In genomic region chr6:17042422-17043147, GRCh38 we compare ENCODE assay signal across 11 cellular contexts. TPM values are rescaled to one million over a fixed set of nuclear protein-coding genes. Genes with fewer than 3 reads are reported as not detected.
DNase-seq lines count a peak whose midpoint lies in the region; ATAC-seq, FAIRE-seq and TF ChIP-seq lines count a peak whose summit lies in the region.
"Had no signal": no experiment of that assay in that cellular context is flagged by ENCODE, and none has a peak within 500 bp of the region (broad histone marks: within the 10 kb centered on the region; RNA-seq: fewer than 3 reads in every experiment).

No MANE protein-coding gene starts in this region.

- H3K27ac Mint-ChIP-seq in activated naive CD8-positive, alpha-beta T cell treated with anti-CD3 and anti-CD28 coated beads for 36 hours, result no peak overlapping the region
- H3K27ac Mint-ChIP-seq: B cell had no signal

- H3K4me1 ChIP-seq in breast epithelium, result no peaks in the 10 kb centered on the region
- peaks cover 0 to 24% (median 12%) of the 10 kb centered on the region in 4 donors for H3K4me1 ChIP-seq in tibial artery

- no peaks in the 10 kb centered on the region for H3K4me1 Mint-ChIP-seq in activated naive CD8-positive, alpha-beta T cell treated with anti-CD3 and anti-CD28 coated beads for 36 hours
- H3K4me1 Mint-ChIP-seq: B cell had no signal

- intact Hi-C loops in breast epithelium (cut with DNase I; ENCODE audit: low total_unique reads), result no loop called here
- intact Hi-C loops in tibial artery (cut with DNase I; ENCODE audit: low total_unique reads), result no loop called here

- no peak overlapping the region for H3K4me3 Mint-ChIP-seq in activated naive CD8-positive, alpha-beta T cell treated with anti-CD3 and anti-CD28 coated beads for 36 hours
- H3K4me3 Mint-ChIP-seq: B cell had no signal

- ATAC-seq in HG03196 (IDR thresholded peaks at IDR 0.05; ENCODE audit: unreplicated experiment), result no peak

- peak in 2 of 3 donors; percentile 21 to 23 for TF ChIP-seq CTCF in breast epithelium (IDR thresholded peaks at IDR 0.05)
- peak; percentile 37 to 40 for TF ChIP-seq CTCF in tibial artery (IDR thresholded peaks at IDR 0.05)

- TF ChIP-seq POLR2A in breast epithelium (IDR thresholded peaks at IDR 0.05), result no peak

- H3K36me3 ChIP-seq in breast epithelium, result no peaks in the 10 kb centered on the region
- no peaks in the 10 kb centered on the region for H3K36me3 ChIP-seq in tibial artery
- H3K36me3 ChIP-seq: neutrophil had no signal

- peaks cover 44% of the 10 kb centered on the region for H3K27me3 Mint-ChIP-seq in activated naive CD8-positive, alpha-beta T cell treated with anti-CD3 and anti-CD28 coated beads for 36 hours

- H3K4me3 ChIP-seq in breast epithelium (peak overlapping the region in 1 of 3 donors; percentile 36), tibial artery (peak overlapping the region in 1 of 2 donors; percentile 5)

- H3K27ac ChIP-seq in breast epithelium (no peak overlapping the region), tibial artery (no peak overlapping the region)
- H3K27ac ChIP-seq: neutrophil had no signal

- H3K9me3 ChIP-seq in breast epithelium, result no peaks in the 10 kb centered on the region
- H3K9me3 ChIP-seq in tibial artery, result no peaks in the 10 kb centered on the region
- H3K9me3 ChIP-seq: neutrophil had no signal

- FAIRE-seq in islet of Langerhans (lab: Jason Lieb, UNC), result peak; percentile 71

- H3K36me3 Mint-ChIP-seq in activated naive CD8-positive, alpha-beta T cell treated with anti-CD3 and anti-CD28 coated beads for 36 hours, result no peaks in the 10 kb centered on the region

- DNase-seq in DMS53 (lab: John Stamatoyannopoulos, UW) (peak; percentile 60), DMS53 treated with DMSO at 0.1 percent for 48 hours (lab: John Stamatoyannopoulos, UW; ENCODE audit: unreplicated experiment) (no peak), breast epithelium (ENCODE audit: low spot score in 2 of 2) (no peak), tibial artery (no peak), SIG-M5 (lab: John Stamatoyannopoulos, UW) (no peak)
- no peak for DNase-seq in activated naive CD8-positive, alpha-beta T cell treated with anti-CD3 and anti-CD28 coated beads for 36 hours
- DNase-seq: activated CD4-positive, CD25-positive, alpha-beta regulatory T cell treated with anti-CD3 and anti-CD28 coated beads, Interleukin-2, amount 50 U/mL, for 72 hours had no signal

- H3K9me3 Mint-ChIP-seq in activated naive CD8-positive, alpha-beta T cell treated with anti-CD3 and anti-CD28 coated beads for 36 hours, result peaks cover 4% of the 10 kb centered on the region

- H3K27me3 ChIP-seq in breast epithelium (no peaks in the 10 kb centered on the region), tibial artery (no peaks in the 10 kb centered on the region)
- H3K27me3 ChIP-seq: neutrophil had no signal

RNA-seq across cellular contexts. Expression of gene STMND1, which starts 59.3 kb away (rescaled TPM):
- total RNA-seq in breast epithelium, result 1 to 10 TPM in 1 of 3 donors, under 1 TPM in 1, not detected in 1; 0.98 to 2.5 TPM
- not detected for total RNA-seq in activated naive CD8-positive, alpha-beta T cell treated with anti-CD3 and anti-CD28 coated beads for 36 hours
- total RNA-seq: B cell had no signal
